In the genomic region with DNA sequence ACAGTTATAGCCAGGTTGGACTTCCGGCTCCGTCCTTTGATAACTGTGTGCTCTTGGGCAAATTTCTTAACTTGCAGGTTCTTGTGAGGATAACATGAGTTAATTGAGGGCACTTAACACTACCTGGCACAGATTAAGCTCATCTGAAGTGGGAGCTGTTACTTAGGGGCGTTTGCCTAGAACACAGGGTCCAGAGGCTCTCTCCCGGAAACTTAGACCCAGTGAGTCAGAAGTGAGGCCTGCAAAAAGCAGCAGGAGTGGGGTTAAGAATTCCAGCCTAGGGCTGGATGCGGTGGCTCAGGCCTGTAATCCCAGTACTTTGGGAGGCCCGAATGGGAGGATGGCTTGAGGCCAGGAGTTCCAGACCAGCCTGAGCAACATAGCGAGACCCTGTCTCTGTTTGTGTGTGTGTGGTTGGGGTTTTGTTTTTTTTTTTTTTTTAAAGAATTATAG, we compare ENCODE assay signal across 8 cellular contexts. TPM values are rescaled to one million over a fixed set of nuclear protein-coding genes. Genes with fewer than 3 reads are reported as not detected.
A peak's percentile ranks its signal among the peaks of the same experiment; 100 is the strongest.
DNase-seq lines count a peak whose midpoint lies in the region; ATAC-seq and TF ChIP-seq lines count a peak whose summit lies in the region.

No MANE protein-coding gene starts in this region.

- peaks cover 0 to 9% of the 10 kb centered on the region in 2 donors for H3K36me3 ChIP-seq in left lung
- H3K36me3 ChIP-seq in tibial artery = peaks cover 5 to 22% (median 9%) of the 10 kb centered on the region in 3 donors

- H3K4me1 ChIP-seq in left lung (peaks cover 64 to 92% of the 10 kb centered on the region in 2 donors), tibial artery (peaks cover 7 to 83% (median 67%) of the 10 kb centered on the region in 4 donors)

- no peaks in the 10 kb centered on the region for H3K9me3 ChIP-seq in left lung
- H3K9me3 ChIP-seq in tibial artery = no peaks in the 10 kb centered on the region

- peak overlapping the region; percentile 53 to 84 for H3K4me3 ChIP-seq in left lung
- H3K4me3 ChIP-seq in tibial artery = peak overlapping the region; percentile 59 to 72

- peak; percentile 50 for ATAC-seq in left lung

- intact Hi-C loops in left lung (cut with DNase I) (no loop called here), tibial artery (cut with DNase I; ENCODE audit: low total_unique reads) (no loop called here)

- no peaks in the 10 kb centered on the region for H3K27me3 ChIP-seq in left lung
- no peaks in the 10 kb centered on the region for H3K27me3 ChIP-seq in tibial artery

- peak overlapping the region; percentile 68 for H3K27ac ChIP-seq in adipose tissue (ENCODE audit: low read depth, low read length)
- H3K27ac ChIP-seq in left lung = peak overlapping the region; percentile 89 to 92
- peak overlapping the region; percentile 89 to 90 for H3K27ac ChIP-seq in tibial artery

- TF ChIP-seq CTCF in left lung (IDR thresholded peaks at IDR 0.05) (no peak), tibial artery (IDR thresholded peaks at IDR 0.05) (no peak)

- peak; percentile 69 for DNase-seq in activated CD8-positive, alpha-beta memory T cell treated with anti-CD3 and anti-CD28 coated beads for 24 hours
- no peak for DNase-seq in activated CD8-positive, alpha-beta memory T cell treated with anti-CD3 and anti-CD28 coated beads, Interleukin-2, amount 50 U/mL, for 4 hours
- DNase-seq in left lung = no peak
- no peak for DNase-seq in tibial artery
- no peak for DNase-seq in stimulated activated CD4-positive, alpha-beta T cell treated with anti-CD3 and anti-CD28 coated beads, Interleukin-12 subunit alpha, Interleukin-12 subunit beta, amount 100 ng/mL, for 4 hours
- no peak for DNase-seq in NCI-H2029 treated with DMSO at 0.1 percent for 48 hours (lab: John Stamatoyannopoulos, UW)
- no peak for DNase-seq in central memory CD4-positive, alpha-beta T cell

- WGBS in adipose tissue, 3 donors = 20 to 46% (median 40%) methylated on average over 7 of the region's 7 CpGs

RNA-seq across cellular contexts. Expression of gene MVP, which starts 1.4 kb away (rescaled TPM):
- 100 to 1,000 TPM in 2 of 3 donors, 10 to 100 TPM in 1; 90.1 to 104 (median 103) TPM for polyA plus RNA-seq in adipose tissue
- total RNA-seq in left lung = 100 to 1,000 TPM; 236 to 280 TPM

RNA-seq across cellular contexts. Expression of gene PAGR1, which starts 5.7 kb away (rescaled TPM):
- polyA plus RNA-seq in adipose tissue = 10 to 100 TPM; 15.2 to 33.3 (median 18.5) TPM
- total RNA-seq in left lung = 10 to 100 TPM; 16.4 to 23.1 TPM

RNA-seq across cellular contexts. Expression of gene PRRT2, which starts 9.7 kb away (rescaled TPM):
- polyA plus RNA-seq in adipose tissue = 1 to 10 TPM in 1 of 3 donors, under 1 TPM in 2; 0.56 to 3.7 (median 0.95) TPM
- 1 to 10 TPM in 1 of 2 donors, under 1 TPM in 1; 0.94 to 3.1 TPM for total RNA-seq in left lung

RNA-seq across cellular contexts. Expression of gene MAZ, which starts 15.4 kb away (rescaled TPM):
- 100 to 1,000 TPM in 1 of 3 donors, 10 to 100 TPM in 2; 74.2 to 137 (median 83.9) TPM for polyA plus RNA-seq in adipose tissue
- total RNA-seq in left lung = 100 to 1,000 TPM; 193 to 205 TPM

RNA-seq across cellular contexts. Expression of gene KIF22, which starts 31.1 kb away (rescaled TPM):
- 10 to 100 TPM; 19.7 to 32.1 (median 29.8) TPM for polyA plus RNA-seq in adipose tissue
- 10 to 100 TPM; 24.8 to 32.5 TPM for total RNA-seq in left lung
